In the genomic region with DNA sequence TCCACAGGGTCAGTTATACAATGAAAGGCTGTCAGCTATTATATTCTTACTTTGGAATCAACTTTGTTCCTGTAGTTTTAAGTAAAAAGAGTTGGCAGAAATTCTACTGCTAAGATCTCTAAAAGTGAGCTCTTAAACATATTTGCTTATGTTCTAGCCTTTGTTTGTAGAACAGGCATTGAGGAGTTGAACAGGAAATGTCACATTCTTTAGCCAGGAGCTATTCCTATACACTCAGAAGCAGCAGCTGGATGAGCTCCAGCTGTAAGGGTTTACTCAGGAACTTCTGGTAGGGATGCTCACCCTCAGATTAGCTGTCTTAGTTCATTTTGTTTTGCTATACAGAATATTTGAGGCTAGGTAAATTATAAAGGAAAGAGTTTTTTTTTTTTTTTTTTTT, we compare ENCODE assay signal across 1 cellular context.
TF ChIP-seq lines count a peak whose summit lies in the region.

No MANE protein-coding gene starts in this region.

TF ChIP-seq in endothelial cell of umbilical vein, 7 proteins besides CTCF, POLR2A, EP300 and RAD21:
- TF ChIP-seq JUN (IDR thresholded peaks at IDR 0.05; ENCODE audit: borderline replicate concordance, insufficient read depth, insufficient read length, low read depth) (no peak), FOS (IDR thresholded peaks at IDR 0.05; ENCODE audit: borderline replicate concordance, insufficient read depth, low read length) (peak; percentile 46), GATA2 (IDR thresholded peaks at IDR 0.05; ENCODE audit: insufficient read depth, insufficient read length, low read depth, low read length) (no peak), MAX (IDR thresholded peaks at IDR 0.05; ENCODE audit: insufficient read depth, insufficient read length) (no peak), POLR2AphosphoS5 (IDR thresholded peaks at IDR 0.05; ENCODE audit: insufficient read depth, low read depth, low read length) (peak; percentile 41), EZH2 (IDR thresholded peaks at IDR 0.05; ENCODE audit: borderline replicate concordance, low read depth, low read length, severe bottlenecking) (no peak), MYC (IDR thresholded peaks at IDR 0.05; ENCODE audit: low read depth, low read length) (no peak)
